Comparison of ENCODE assay signal across 1 cellular context in genomic region chr10:121803611-121804010, GRCh38.
TF ChIP-seq lines count a peak whose summit lies in the region.

No MANE protein-coding gene starts in this region.

TF ChIP-seq in A549, 52 proteins besides CTCF, POLR2A, EP300 and RAD21 (continued from another document):
- TF ChIP-seq REST (IDR thresholded peaks at IDR 0.05) (no peak), RNF2 (IDR thresholded peaks at IDR 0.05; ENCODE audit: borderline replicate concordance, low read depth) (no peak), JUNB (IDR thresholded peaks at IDR 0.05) (no peak), NPAS2 (CRISPR knock-in tag; IDR thresholded peaks at IDR 0.05; ENCODE audit: borderline replicate concordance) (no peak), POLR2AphosphoS2 (conservative IDR thresholded peaks at IDR 0.05; ENCODE audit: low read length) (no peak), HES2 (IDR thresholded peaks at IDR 0.05) (no peak), ATOH8 (CRISPR knock-in tag; IDR thresholded peaks at IDR 0.05; ENCODE audit: low read depth) (no peak), HOXB13 (CRISPR knock-in tag; IDR thresholded peaks at IDR 0.05; ENCODE audit: low read depth) (no peak), NFE2L2 (conservative IDR thresholded peaks at IDR 0.05; ENCODE audit: low read length) (no peak), MYC (IDR thresholded peaks at IDR 0.05; ENCODE audit: borderline replicate concordance, low read length) (no peak)
